20 cellular contexts compared by ENCODE assay signal in genomic region chr1:25683177-25683576, GRCh38.
DNase-seq lines count a peak whose midpoint lies in the region; ATAC-seq, FAIRE-seq and TF ChIP-seq lines count a peak whose summit lies in the region.
"Had no signal": no experiment of that assay in that cellular context is flagged by ENCODE, and none has a peak within 500 bp of the region (broad histone marks: within the 10 kb centered on the region; RNA-seq: fewer than 3 reads in every experiment).

No MANE protein-coding gene starts in this region.

- no peaks in the 10 kb centered on the region for H3F3A ChIP-seq in GM23338 (replicated peaks; ENCODE audit: low read depth)
- H3F3A ChIP-seq in PC-9 (ENCODE audit: insufficient read depth, low read depth): no peaks in the 10 kb centered on the region

- FAIRE-seq in astrocyte (lab: Jason Lieb, UNC): no peak
- FAIRE-seq: GM18507 had no signal

- H3K36me3 ChIP-seq in GM23338 (ENCODE audit: insufficient read depth): no peaks in the 10 kb centered on the region
- no peaks in the 10 kb centered on the region for H3K36me3 ChIP-seq in astrocyte (ENCODE audit: insufficient read depth, low read length)
- H3K36me3 ChIP-seq in spleen: peaks cover 0 to 9% (median 0%) of the 10 kb centered on the region in 6 donors
- H3K36me3 ChIP-seq in PC-9 (ENCODE audit: low read depth): no peaks in the 10 kb centered on the region
- H3K36me3 ChIP-seq: BLaER1 treated with 17β-estradiol and CSF1 and Interleukin-3, amounts not matched to agents 10 nM and 100 nM; Peyer's patch; SJSA1 had no signal

- CTCF ChIA-PET in PC-9 (lab: Charles Lee): no interaction called here

- H3K9me3 ChIP-seq in astrocyte (ENCODE audit: insufficient read depth, low read depth, low read length) (no peaks in the 10 kb centered on the region), spleen (no peaks in the 10 kb centered on the region), PC-9 (ENCODE audit: insufficient read depth, low read depth) (no peaks in the 10 kb centered on the region)
- H3K9me3 ChIP-seq: BLaER1 treated with 17β-estradiol and CSF1 and Interleukin-3, amounts not matched to agents 10 nM and 100 nM; Peyer's patch; SJSA1 had no signal

- peaks cover 24% of the 10 kb centered on the region; the same call in 2 of the 3 replicates for H3K4me1 Mint-ChIP-seq in GM23338
- peaks cover 10% of the 10 kb centered on the region for H3K4me1 Mint-ChIP-seq in astrocyte (ENCODE audit: low read depth, unreplicated experiment)

- H3K27me3 Mint-ChIP-seq in GM23338 (ENCODE audit: insufficient read depth, low read depth, poor library complexity) (peaks cover 6% of the 10 kb centered on the region), astrocyte (ENCODE audit: low read depth, unreplicated experiment) (peaks cover 42% of the 10 kb centered on the region)

- H3K4me1 ChIP-seq in GM23338 (ENCODE audit: insufficient read depth) (peaks cover 6% of the 10 kb centered on the region), astrocyte (ENCODE audit: insufficient read depth, low read length) (peaks cover 5% of the 10 kb centered on the region), spleen (peaks cover under 1 to 44% (median 7%) of the 10 kb centered on the region in 6 donors), PC-9 (replicated peaks; ENCODE audit: insufficient read depth) (no peaks in the 10 kb centered on the region)
- H3K4me1 ChIP-seq: SJSA1 had no signal

- POLR2A ChIA-PET in PC-9 (lab: Charles Lee; ENCODE audit: unreplicated experiment): no interaction called here

- H3K9me3 Mint-ChIP-seq in GM23338 (no peaks in the 10 kb centered on the region), astrocyte (ENCODE audit: unreplicated experiment) (no peaks in the 10 kb centered on the region)

- no peak for ATAC-seq in GM23338

- H3K27ac Mint-ChIP-seq in GM23338: no peak overlapping the region
- H3K27ac Mint-ChIP-seq in astrocyte (ENCODE audit: unreplicated experiment): no peak overlapping the region

- H3K27me3 ChIP-seq in GM23338 (ENCODE audit: insufficient read depth) (no peaks in the 10 kb centered on the region), astrocyte (ENCODE audit: insufficient read depth, low read length) (peaks cover 23% of the 10 kb centered on the region), spleen (replicated peaks in 1 of 7) (no peaks in the 10 kb centered on the region), dorsolateral prefrontal cortex (no peaks in the 10 kb centered on the region), PC-9 (ENCODE audit: insufficient read depth, low read depth) (no peaks in the 10 kb centered on the region)
- H3K27me3 ChIP-seq: Peyer's patch had no signal

- TF ChIP-seq CTCF in GM23338 (conservative IDR thresholded peaks at IDR 0.05; ENCODE audit: low read depth in 2 of 2) (no peak), astrocyte (IDR thresholded peaks at IDR 0.05; ENCODE audit: insufficient read depth, low read depth, low read length) (no peak), spleen (IDR thresholded peaks at IDR 0.05 in 8 of 11, conservative IDR thresholded peaks at IDR 0.05 in 3 of 11) (no peak), dorsolateral prefrontal cortex (IDR thresholded peaks at IDR 0.05 in 54 of 56, conservative IDR thresholded peaks at IDR 0.05 in 2 of 56; ENCODE audit: low read depth in 1 of 56, partially characterized antibody in 56 of 56) (no peak), PC-9 (conservative IDR thresholded peaks at IDR 0.05) (no peak)

- intact Hi-C loops in spleen (cut with DNase I; ENCODE audit: low total_unique reads): no loop called here
- intact Hi-C loops in dorsolateral prefrontal cortex (cut with DNase I): no loop called here
- intact Hi-C loops in PC-9 (cut with micrococcal nuclease; ENCODE audit: unreplicated experiment): no loop called here

- H2AFZ ChIP-seq in GM23338 (no peak overlapping the region), astrocyte (ENCODE audit: low read depth, low read length) (no peak overlapping the region), PC-9 (no peak overlapping the region)

- WGBS in spleen, 5 donors: 71 to 92% (median 80%) methylated on average over 4 of the region's 4 CpGs

- no peak for TF ChIP-seq POLR2A in spleen (IDR thresholded peaks at IDR 0.05)

- H3K27ac ChIP-seq in GM23338 (ENCODE audit: low read depth) (no peak overlapping the region), astrocyte (ENCODE audit: low read depth, low read length) (no peak overlapping the region), spleen (no peak overlapping the region), dorsolateral prefrontal cortex (peak overlapping the region in 7 of 59 donors; percentile 7 to 77 (median 39)), PC-9 (no peak overlapping the region)
- H3K27ac ChIP-seq: 22Rv1; BLaER1 treated with 17β-estradiol and CSF1 and Interleukin-3, amounts not matched to agents 10 nM and 100 nM; Peyer's patch; SJSA1 had no signal

- H3K4me3 ChIP-seq in GM23338 (no peak overlapping the region), astrocyte (ENCODE audit: insufficient read depth, low read depth, low read length) (no peak overlapping the region), spleen (no peak overlapping the region), dorsolateral prefrontal cortex (no peak overlapping the region), PC-9 (no peak overlapping the region)
- H3K4me3 ChIP-seq: BLaER1 treated with 17β-estradiol and CSF1 and Interleukin-3, amounts not matched to agents 10 nM and 100 nM; Peyer's patch; SJSA1 had no signal

- H3K4me3 Mint-ChIP-seq in GM23338: no peak overlapping the region
- no peak overlapping the region for H3K4me3 Mint-ChIP-seq in astrocyte (ENCODE audit: unreplicated experiment)

- H3K9ac ChIP-seq in astrocyte (ENCODE audit: low read length): no peak overlapping the region
- H3K9ac ChIP-seq: BLaER1 treated with 17β-estradiol and CSF1 and Interleukin-3, amounts not matched to agents 10 nM and 100 nM had no signal

- BruUV-seq in PC-9 (replicated peaks; lab: Mats Ljungman, UMichigan): no TSS peak

- 0 out of 2 replicates have a peak overlapping the region, but pooled peaks have one; percentile 43 for H3K4me2 ChIP-seq in GM23338
- H3K4me2 ChIP-seq in astrocyte (ENCODE audit: low read length): peak overlapping the region; percentile 52
- H3K4me2 ChIP-seq in PC-9: no peak overlapping the region

- H3K79me2 ChIP-seq in GM23338 (replicated peaks; ENCODE audit: insufficient read depth) (no peaks in the 10 kb centered on the region), astrocyte (ENCODE audit: insufficient read depth, low read length) (no peaks in the 10 kb centered on the region), PC-9 (ENCODE audit: low read depth) (no peaks in the 10 kb centered on the region)

- H3K9me2 ChIP-seq in GM23338 (ENCODE audit: insufficient read depth) (no peaks in the 10 kb centered on the region), PC-9 (ENCODE audit: insufficient read depth) (no peaks in the 10 kb centered on the region)

- H3K36me3 Mint-ChIP-seq in GM23338 (ENCODE audit: low read depth) (no peaks in the 10 kb centered on the region), astrocyte (ENCODE audit: low read depth, unreplicated experiment) (peaks cover 3% of the 10 kb centered on the region)

- H4K20me1 ChIP-seq in GM23338 (replicated peaks; ENCODE audit: insufficient read depth) (no peaks in the 10 kb centered on the region), astrocyte (ENCODE audit: insufficient read depth, low read length) (no peaks in the 10 kb centered on the region), PC-9 (ENCODE audit: insufficient read depth) (no peaks in the 10 kb centered on the region)

- DNase-seq in NCI-H1092 treated with DMSO at 0.1 percent for 48 hours (lab: John Stamatoyannopoulos, UW) (peak; percentile 29), NCI-H1092 (lab: John Stamatoyannopoulos, UW) (no peak), GM23338 (ENCODE audit: low spot score) (no peak), astrocyte (ENCODE audit: low read depth) (no peak), spleen (peak; percentile 43), dorsolateral prefrontal cortex (no peak), NCI-H1048 (lab: John Stamatoyannopoulos, UW) (no peak), PC-9 (no peak)
- DNase-seq: GDM1, GOT3, HCEC 1CT, Kasumi-1, NCI-H1436, NCI-H187 treated with DMSO at 0.1 percent for 48 hours, NCI-H510A, Peyer's patch had no signal

TF ChIP-seq in GM23338, 12 proteins besides CTCF, POLR2A, EP300 and RAD21 (continues in another document):
- TF ChIP-seq EZH2phosphoT487 (IDR thresholded peaks at IDR 0.05; ENCODE audit: unreplicated experiment): no peak
- no peak for TF ChIP-seq ZNF114 (CRISPR knock-in tag; IDR thresholded peaks at IDR 0.05)

Comparison
In these comparisons a context has a peak if more than half of its experiments do, and no peak if none do; other contexts are left out.
1. DNase-seq: peak in NCI-H1092 treated with DMSO at 0.1 percent for 48 hours (single experiment) and spleen (single experiment); none in NCI-H1092 (single experiment), GM23338 (single experiment), astrocyte (single experiment), dorsolateral prefrontal cortex (0 of 10), NCI-H1048 (single experiment) and PC-9 (0 of 2).